Comparison of ENCODE assay signal across 8 cellular contexts in the genomic region with DNA sequence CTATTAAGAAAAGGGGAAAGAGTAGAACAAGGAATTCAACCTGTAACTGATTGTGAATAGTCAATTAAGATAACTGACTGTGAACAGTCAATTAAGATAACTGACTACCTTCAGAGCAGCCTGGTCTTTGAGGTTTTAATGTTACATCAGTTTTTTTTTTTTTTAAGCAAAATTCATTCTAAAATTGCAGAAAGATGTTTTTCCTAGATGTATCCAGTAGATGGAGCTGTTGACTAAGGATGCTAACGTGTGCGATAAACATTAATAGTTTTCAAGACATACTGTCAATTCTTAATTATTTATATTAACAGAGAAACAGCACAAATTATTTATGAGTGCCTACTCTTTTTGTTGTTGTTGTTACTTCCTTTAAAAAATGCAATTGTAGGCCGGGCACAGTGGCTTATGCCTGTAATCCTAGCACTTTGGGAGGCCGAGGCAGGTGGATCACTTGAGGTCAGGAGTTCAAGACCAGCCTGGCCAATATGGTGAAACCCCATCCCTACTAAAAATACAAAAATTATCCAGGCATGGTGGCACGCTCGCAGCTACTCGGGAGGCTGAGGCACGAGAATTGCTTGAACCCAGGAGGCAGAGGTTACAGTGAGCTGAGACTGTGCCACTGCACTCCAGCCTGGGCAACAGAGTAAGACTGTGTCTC. TPM values are rescaled to one million over a fixed set of nuclear protein-coding genes. Genes with fewer than 3 reads are reported as not detected.
A peak's percentile ranks its signal among the peaks of the same experiment; 100 is the strongest.
DNase-seq lines count a peak whose midpoint lies in the region; TF ChIP-seq lines count a peak whose summit lies in the region.
"Not testable (repeated sequence)": the region's sequence is repeated elsewhere in the genome, so short reads cannot be mapped to it uniquely, and the experiment has no call there.

No MANE protein-coding gene starts in this region.

- peak overlapping the region; percentile 5 for H3K27ac ChIP-seq in KOPT-K1 (ENCODE audit: low read depth, low read length, poor library complexity, severe bottlenecking)
- not testable (repeated sequence) for H3K27ac ChIP-seq in left ventricle myocardium inferior (replicated peaks); neural progenitor cell

- not testable (repeated sequence) for H3F3A ChIP-seq in neural progenitor cell (ENCODE audit: low read depth)

- not testable (repeated sequence) for H3K9me3 Mint-ChIP-seq in neural progenitor cell

- H3K4me2 ChIP-seq in neural progenitor cell, result not testable (repeated sequence)

- intact Hi-C loops in left ventricle myocardium inferior (cut with micrococcal nuclease), result not testable (repeated sequence)

- not testable (repeated sequence) for H3K4me1 ChIP-seq in left ventricle myocardium inferior, neural progenitor cell

- peak; percentile 43; the same call in 1 of the 2 replicates for TF ChIP-seq CTCF in WI38 (IDR thresholded peaks at IDR 0.05; ENCODE audit: low read depth, low read length)
- peak; percentile 61 for TF ChIP-seq CTCF in choroid plexus epithelial cell (conservative IDR thresholded peaks at IDR 0.05; ENCODE audit: low read depth, low read length)
- TF ChIP-seq CTCF in left ventricle myocardium inferior (IDR thresholded peaks at IDR 0.05; ENCODE audit: borderline replicate concordance), result peak; percentile 79
- TF ChIP-seq CTCF in neural progenitor cell (IDR thresholded peaks at IDR 0.05), result peak; percentile 72

- H3K36me3 ChIP-seq in KOPT-K1 (ENCODE audit: insufficient read depth, low read length) (peaks cover 97% of the 10 kb centered on the region), left ventricle myocardium inferior (peaks cover 65% of the 10 kb centered on the region)
- H3K36me3 ChIP-seq in neural progenitor cell, result not testable (repeated sequence)

- H3K27me3 Mint-ChIP-seq in neural progenitor cell (ENCODE audit: insufficient read depth, low read depth), result not testable (repeated sequence)

- H3K9ac ChIP-seq in neural progenitor cell, result not testable (repeated sequence)

- H2AFZ ChIP-seq in neural progenitor cell (replicated peaks), result not testable (repeated sequence)

- not testable (repeated sequence) for H3K36me3 Mint-ChIP-seq in neural progenitor cell

- not testable (repeated sequence) for H3K27me3 ChIP-seq in left ventricle myocardium inferior (ENCODE audit: low read depth); neural progenitor cell

- not testable (repeated sequence) for H3K4me1 Mint-ChIP-seq in neural progenitor cell

- not testable (repeated sequence) for H3K79me2 ChIP-seq in neural progenitor cell (ENCODE audit: low read depth)

- peak; percentile 44 for DNase-seq in A172 (ENCODE audit: low spot score)
- DNase-seq in ELR (ENCODE audit: low read depth), result peak; percentile 53
- DNase-seq in NOMO-1 treated with DMSO at 0.1 percent for 48 hours (lab: John Stamatoyannopoulos, UW; ENCODE audit: unreplicated experiment), result peak; percentile 48
- DNase-seq in choroid plexus epithelial cell (ENCODE audit: low read depth), result peak; percentile 71
- DNase-seq in left ventricle myocardium inferior, result not testable (repeated sequence)
- DNase-seq in neural progenitor cell (ENCODE audit: low spot score), result peak; percentile 17

- H3K4me3 Mint-ChIP-seq in neural progenitor cell, result not testable (repeated sequence)

- not testable (repeated sequence) for H3K27ac Mint-ChIP-seq in neural progenitor cell

- peaks cover 14% of the 10 kb centered on the region for H4K20me1 ChIP-seq in neural progenitor cell (ENCODE audit: low read depth)

- not testable (repeated sequence) for H3K9me3 ChIP-seq in KOPT-K1 (ENCODE audit: insufficient read depth, low read length, poor library complexity, severe bottlenecking); left ventricle myocardium inferior (replicated peaks); neural progenitor cell (ENCODE audit: low read depth)

- H3K4me3 ChIP-seq in WI38 (ENCODE audit: low read depth, low read length); choroid plexus epithelial cell (ENCODE audit: low read depth, low read length); left ventricle myocardium inferior; neural progenitor cell: not testable (repeated sequence)

RNA-seq across cellular contexts. Expression of a gene that starts 8.4 kb away (rescaled TPM):
- total RNA-seq in A172 (2014; rRNA removed; shearing (Covaris generic)), result 114 and 150 TPM in 2 replicates
- total RNA-seq in left ventricle myocardium inferior, result 31.6 TPM
- 60.0 and 85.5 TPM in 2 replicates for total RNA-seq in neural progenitor cell (ENCODE audit: low replicate concordance)

RNA-seq across cellular contexts. Expression of a gene that starts 22.4 kb away (rescaled TPM):
- 0.12 and 0.31 TPM in 2 replicates for total RNA-seq in A172 (2014; rRNA removed; shearing (Covaris generic))
- total RNA-seq in left ventricle myocardium inferior (0.22 TPM), neural progenitor cell (ENCODE audit: low replicate concordance) (0.19 TPM in 1 of 2 replicates, not detected in the other)

RNA-seq across cellular contexts. Expression of a gene that starts 40.7 kb away (rescaled TPM):
- total RNA-seq in A172 (2014; rRNA removed; shearing (Covaris generic)), result 705 and 1,018 TPM in 2 replicates
- total RNA-seq in left ventricle myocardium inferior (2,047 TPM), neural progenitor cell (ENCODE audit: low replicate concordance) (0.09 and 1.2 TPM in 2 replicates)

Comparison
In these comparisons a context has a peak if more than half of its experiments do, and no peak if none do; other contexts are left out.
1. RNA of a gene that starts 40.7 kb away (total RNA-seq): 2,047 TPM in left ventricle myocardium inferior (single experiment) and 705 to 1,018 TPM in A172; 0.09 to 1.2 TPM in neural progenitor cell; every median in the first group is over 100 times any median in the second.
2. Peak in every context shown above with its lines, with median percentiles within 50 percentile points of each other: CTCF ChIP-seq.